In genomic region chr20:38093641-38094077, GRCh38 we compare ENCODE assay signal across 15 cellular contexts.
A peak's percentile ranks its signal among the peaks of the same experiment; 100 is the strongest.
DNase-seq lines count a peak whose midpoint lies in the region; ATAC-seq and TF ChIP-seq lines count a peak whose summit lies in the region.
"Had no signal": no experiment of that assay in that cellular context is flagged by ENCODE, and none has a peak within 500 bp of the region (broad histone marks: within the 10 kb centered on the region; RNA-seq: fewer than 3 reads in every experiment).

No MANE protein-coding gene starts in this region.

- TF ChIP-seq POLR2A in adrenal gland (IDR thresholded peaks at IDR 0.05), result no peak

- BruUV-seq in A673 (replicated peaks; lab: Mats Ljungman, UMichigan), result no TSS peak

- H3K36me3 ChIP-seq in A673 (ENCODE audit: insufficient read depth, low read length, poor library complexity, severe bottlenecking) (peaks cover 12% of the 10 kb centered on the region), DND-41 (ENCODE audit: insufficient read depth, low read length) (peaks cover 31% of the 10 kb centered on the region), adrenal gland (replicated peaks in 1 of 2) (peaks cover 0 to 24% of the 10 kb centered on the region in 2 donors), mesendoderm (ENCODE audit: control insufficient read depth, insufficient read depth, low read length) (peaks cover 2% of the 10 kb centered on the region)

- H2BK120ac ChIP-seq in mesendoderm (ENCODE audit: low read depth, low read length), result no peak overlapping the region

- H4K20me1 ChIP-seq in DND-41 (ENCODE audit: insufficient read depth, low read length), result peaks cover 3% of the 10 kb centered on the region; the same call in 1 of the 2 replicates

- H3K79me1 ChIP-seq in mesendoderm (ENCODE audit: low read length), result no peaks in the 10 kb centered on the region

- H3K4me2 ChIP-seq in DND-41 (ENCODE audit: insufficient read depth, low read length) (no peak overlapping the region), mesendoderm (ENCODE audit: low read length) (no peak overlapping the region)

- H3K4me1 ChIP-seq in A673 (ENCODE audit: insufficient read depth, low read length, poor library complexity, severe bottlenecking), result peaks cover 41% of the 10 kb centered on the region
- peaks cover 15% of the 10 kb centered on the region for H3K4me1 ChIP-seq in DND-41 (ENCODE audit: insufficient read depth, low read length)
- H3K4me1 ChIP-seq in adrenal gland (replicated peaks in 1 of 2), result peaks cover 18 to 36% of the 10 kb centered on the region in 2 donors
- H3K4me1 ChIP-seq in mesendoderm (ENCODE audit: control insufficient read depth, low read depth, low read length), result no peaks in the 10 kb centered on the region
- H3K4me1 ChIP-seq: HAP-1 had no signal

- no peaks in the 10 kb centered on the region for H3K27me3 ChIP-seq in A673 (replicated peaks; ENCODE audit: insufficient read depth, low read depth, low read length, poor library complexity)
- no peaks in the 10 kb centered on the region for H3K27me3 ChIP-seq in DND-41 (ENCODE audit: insufficient read depth, low read length, poor library complexity)
- H3K27me3 ChIP-seq in adrenal gland, result no peaks in the 10 kb centered on the region
- H3K27me3 ChIP-seq in mesendoderm (ENCODE audit: insufficient read depth, low read length, poor library complexity), result no peaks in the 10 kb centered on the region
- H3K27me3 ChIP-seq: BE2C, dorsolateral prefrontal cortex had no signal

- POLR2A ChIA-PET in A673 (lab: Charles Lee; ENCODE audit: low non-redundant PET), result no interaction called here

- H3K4me3 ChIP-seq in A673 (ENCODE audit: low read depth, low read length, poor library complexity, severe bottlenecking) (no peak overlapping the region), DND-41 (ENCODE audit: low read depth in 1 of 2, low read length in 2 of 2) (no peak overlapping the region), adrenal gland (no peak overlapping the region), mesendoderm (ENCODE audit: low read length) (no peak overlapping the region)
- H3K4me3 ChIP-seq: dorsolateral prefrontal cortex, HAP-1, smooth muscle cell had no signal

- no peaks in the 10 kb centered on the region for H3K79me2 ChIP-seq in DND-41 (ENCODE audit: insufficient read depth, low read length)
- no peaks in the 10 kb centered on the region for H3K79me2 ChIP-seq in mesendoderm (ENCODE audit: control insufficient read depth, insufficient read depth, low read length)

- H3K9ac ChIP-seq in DND-41 (ENCODE audit: low read depth, low read length), result no peak overlapping the region
- H3K9ac ChIP-seq in mesendoderm (ENCODE audit: low read length), result no peak overlapping the region

- intact Hi-C loops in A673 (cut with micrococcal nuclease; ENCODE audit: unreplicated experiment) (no loop called here), adrenal gland (cut with DNase I) (no loop called here)

- H4K5ac ChIP-seq in mesendoderm (ENCODE audit: low read length), result no peak overlapping the region

- ATAC-seq in DND-41 (ENCODE audit: insufficient read depth, low read depth) (0 out of 3 replicates have a peak, but pooled peaks have one; percentile 19), HG02678 (IDR thresholded peaks at IDR 0.05; ENCODE audit: unreplicated experiment) (no peak)

- CTCF ChIA-PET in A673 (lab: Charles Lee), result no interaction called here

- peak overlapping the region; percentile 39 for H4K8ac ChIP-seq in mesendoderm (ENCODE audit: low read depth, low read length)

- H3K23ac ChIP-seq in mesendoderm (ENCODE audit: low read length), result no peak overlapping the region

- 93 to 97% (median 95%) methylated on average over 8 of the region's 8 CpGs for WGBS in adrenal gland, 4 donors
- no CpG with 5 or more reads among the region's 8 CpGs for WGBS in mesendoderm (ENCODE audit: extremely low coverage, insufficient coverage, low lambda C conversion rate)

- H3K27ac ChIP-seq in A673 (ENCODE audit: low read depth, low read length, poor library complexity, severe bottlenecking), result peak overlapping the region; percentile 31
- H3K27ac ChIP-seq in DND-41 (ENCODE audit: low read length), result no peak overlapping the region
- H3K27ac ChIP-seq in adrenal gland, result peak overlapping the region; percentile 14 to 89 (median 70)
- H3K27ac ChIP-seq in mesendoderm (ENCODE audit: low read depth, low read length), result no peak overlapping the region

- no peak overlapping the region for H3K18ac ChIP-seq in mesendoderm (ENCODE audit: low read length)

- H2BK15ac ChIP-seq in mesendoderm (replicated peaks; ENCODE audit: low read depth), result no peak overlapping the region

- no peak overlapping the region for H3K56ac ChIP-seq in mesendoderm (ENCODE audit: low read length)

- no peak overlapping the region for H3K4ac ChIP-seq in mesendoderm (ENCODE audit: low read depth, low read length)

- DNase-seq in A673 (ENCODE audit: low spot score), result no peak
- no peak for DNase-seq in DND-41
- DNase-seq in adrenal gland, result no peak
- DNase-seq in mesendoderm, result no peak
- no peak for DNase-seq in midbrain (lab: John Stamatoyannopoulos, UW)
- no peak for DNase-seq in foreskin melanocyte
- no peak for DNase-seq in activated T-cell treated with anti-CD3 and anti-CD28 coated beads for 4 hours
- DNase-seq: DMS79 treated with DMSO at 0.1 percent for 48 hours, dorsolateral prefrontal cortex, NCI-H187 treated with DMSO at 0.1 percent for 48 hours, NCI-H524 treated with DMSO at 0.1 percent for 48 hours had no signal

- no peak overlapping the region for H2BK5ac ChIP-seq in mesendoderm (ENCODE audit: low read length)

- H3K9me3 ChIP-seq in A673 (ENCODE audit: low read depth, low read length, poor library complexity, severe bottlenecking) (no peaks in the 10 kb centered on the region), DND-41 (ENCODE audit: insufficient read depth, low read length, severe bottlenecking) (no peaks in the 10 kb centered on the region), adrenal gland (replicated peaks in 1 of 3) (no peaks in the 10 kb centered on the region)
- H3K9me3 ChIP-seq: BE2C, HAP-1 had no signal

- no peak overlapping the region for H2AK5ac ChIP-seq in mesendoderm (ENCODE audit: low read length)

- TF ChIP-seq CTCF in A673 (conservative IDR thresholded peaks at IDR 0.05; ENCODE audit: low read depth, low read length) (no peak), DND-41 (IDR thresholded peaks at IDR 0.05; ENCODE audit: borderline replicate concordance, extremely low read depth, low read length, poor library complexity, severe bottlenecking) (no peak), adrenal gland (IDR thresholded peaks at IDR 0.05) (no peak)

- H2AFZ ChIP-seq in DND-41 (ENCODE audit: low read depth, low read length), result no peak overlapping the region

Comparison
In these comparisons a context has a peak if more than half of its experiments do, and no peak if none do; other contexts are left out.
1. H3K27ac ChIP-seq: peak in A673 (single experiment) and adrenal gland (5 of 5); none in DND-41 (single experiment) and mesendoderm (single experiment).